ENCODE assay signal across 12 cellular contexts in the genomic region with DNA sequence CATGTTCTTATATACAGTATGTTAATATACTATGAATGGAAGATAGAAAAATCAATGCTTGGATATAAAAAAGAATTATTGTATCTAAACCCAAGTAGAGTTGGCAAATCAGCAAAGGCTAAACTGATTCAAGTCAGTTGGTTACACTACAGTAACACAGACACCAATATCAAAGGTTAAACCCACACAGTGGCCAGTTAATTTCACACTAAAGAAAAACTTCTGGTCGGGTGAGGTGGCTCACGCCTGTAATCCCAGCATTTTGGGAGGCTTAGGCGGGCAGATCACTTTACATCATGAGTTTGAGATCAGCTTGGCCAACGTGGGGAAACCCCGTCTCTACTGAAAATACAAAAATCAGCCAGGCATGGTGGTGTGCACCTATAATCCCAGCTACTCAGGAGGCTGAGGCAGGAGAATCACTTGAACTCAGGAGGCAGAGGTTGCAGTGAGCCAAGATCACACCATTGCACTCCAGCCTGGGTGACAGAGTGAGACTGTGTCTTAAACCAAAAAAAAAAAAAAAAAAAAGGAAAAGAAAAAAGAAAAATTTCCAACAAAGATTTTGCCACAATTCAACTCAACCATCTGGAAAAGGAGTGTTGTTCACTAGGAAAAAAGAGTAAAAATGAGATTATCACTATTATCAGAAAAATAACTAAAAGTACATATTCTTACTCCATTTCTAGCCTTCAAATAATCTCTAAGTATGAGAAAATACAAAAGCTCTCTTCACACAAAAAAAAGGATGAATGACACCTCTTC. TPM values are rescaled to one million over a fixed set of nuclear protein-coding genes. Genes with fewer than 3 reads are reported as not detected.
DNase-seq lines count a peak whose midpoint lies in the region; ATAC-seq, FAIRE-seq and TF ChIP-seq lines count a peak whose summit lies in the region.
"Had no signal": no experiment of that assay in that cellular context is flagged by ENCODE, and none has a peak within 500 bp of the region (broad histone marks: within the 10 kb centered on the region; RNA-seq: fewer than 3 reads in every experiment).

No MANE protein-coding gene starts in this region.

- no peaks in the 10 kb centered on the region; the same call in 1 of the 2 replicates for H3K9me1 ChIP-seq in IMR-90 (ENCODE audit: insufficient read depth, low read length)

- no peak overlapping the region for H3K9ac ChIP-seq in IMR-90 (ENCODE audit: low read depth, low read length)

- H2BK20ac ChIP-seq in IMR-90 (ENCODE audit: low read depth, low read length), result no peak overlapping the region

- H4K8ac ChIP-seq in IMR-90 (ENCODE audit: low read depth in 2 of 2, low read length in 2 of 2), result no peak overlapping the region

- intact Hi-C loops in IMR-90 (cut with micrococcal nuclease), result no loop called here

- no peak overlapping the region for H4K5ac ChIP-seq in IMR-90 (ENCODE audit: low read depth, low read length)

- H2BK120ac ChIP-seq in IMR-90 (ENCODE audit: low read depth, low read length), result no peak overlapping the region

- no peaks in the 10 kb centered on the region for H3K27me3 ChIP-seq in IMR-90 (ENCODE audit: control insufficient read depth, insufficient read depth, low read length)
- H3K27me3 ChIP-seq: transverse colon had no signal

- H3K4me1 Mint-ChIP-seq in activated T-cell treated with anti-CD3 and anti-CD28 coated beads, Interleukin-2, amount 50 U/mL, for 4 hours (ENCODE audit: low read depth), result peaks cover 72% of the 10 kb centered on the region
- H3K4me1 Mint-ChIP-seq in brain, result peaks cover 84% of the 10 kb centered on the region
- H3K4me1 Mint-ChIP-seq in stimulated activated naive B cell treated with anti-CD40 and anti-IgM and Interleukin-4, amounts not matched to agents 10 μg/mL and 1 μg/mL and 100 μg/mL, for 72 hours, result peaks cover 37 to 70% of the 10 kb centered on the region in 2 donors

- no peak for FAIRE-seq in GM19239 (lab: Jason Lieb, UNC)

- H3K27ac Mint-ChIP-seq in brain, result peak overlapping the region in 4 of 5 experiments; percentile 11 to 58 (median 55)
- H3K27ac Mint-ChIP-seq in stimulated activated naive B cell treated with anti-CD40 and anti-IgM and Interleukin-4, amounts not matched to agents 10 μg/mL and 1 μg/mL and 100 μg/mL, for 72 hours, result peak overlapping the region; percentile 91

- H3K36me3 ChIP-seq in IMR-90 (ENCODE audit: control insufficient read depth, insufficient read depth, low read length), result no peaks in the 10 kb centered on the region; the same call in 1 of the 2 replicates
- H3K36me3 ChIP-seq: transverse colon had no signal

- no peak overlapping the region for H3K14ac ChIP-seq in IMR-90 (replicated peaks; ENCODE audit: low read depth, low read length)

- no peak overlapping the region for H2AK9ac ChIP-seq in IMR-90 (replicated peaks; ENCODE audit: low read depth, low read length, poor library complexity)

- H3K4me3 ChIP-seq in IMR-90 (ENCODE audit: insufficient read depth, low read depth, low read length), result no peak overlapping the region
- H3K4me3 ChIP-seq: transverse colon had no signal

- H3K79me1 ChIP-seq in IMR-90 (ENCODE audit: low read depth in 1 of 2, low read length in 2 of 2), result peaks cover 4 to 28% of the 10 kb centered on the region in 2 experiments

- TF ChIP-seq CTCF in IMR-90 (conservative IDR thresholded peaks at IDR 0.05; ENCODE audit: low read depth, low read length) (no peak), brain (conservative IDR thresholded peaks at IDR 0.05) (no peak)

- no peak overlapping the region for H3K27ac ChIP-seq in IMR-90 (ENCODE audit: insufficient read depth, low read length)

- DNase-seq in activated T-cell treated with anti-CD3 and anti-CD28 coated beads, Interleukin-2, amount 50 U/mL, for 4 hours, result no peak
- DNase-seq in activated T-cell treated with anti-CD3 and anti-CD28 coated beads for 4 hours (no peak), IMR-90 (no peak), LoVo (ENCODE audit: low spot score) (no peak), GM03348 (ENCODE audit: low spot score) (no peak), GM19239 (ENCODE audit: insufficient read length, low spot score) (no peak)
- peak; percentile 7 for DNase-seq in stimulated activated naive B cell treated with anti-CD40 and anti-IgM and Interleukin-4, amounts not matched to agents 10 μg/mL and 1 μg/mL and 100 μg/mL, for 72 hours
- DNase-seq: activated effector memory CD4-positive, alpha-beta T cell treated with anti-CD3 and anti-CD28 coated beads, Interleukin-2, amount 50 U/mL, for 16 hours; NCI-H446 treated with DMSO at 0.1 percent for 48 hours; transverse colon had no signal

- H3K4ac ChIP-seq in IMR-90 (ENCODE audit: low read depth, low read length), result no peak overlapping the region

- in situ Hi-C loops in IMR-90 (cut with MboI; ENCODE audit: low sequenced_read_pairs), result loop anchor here (10.0 kb wide), 1 partner anchor 427 kb away; no protein-coding TSS in a partner anchor

- H2AK5ac ChIP-seq in IMR-90 (ENCODE audit: low read depth, low read length), result no peak overlapping the region

- H3K27me3 Mint-ChIP-seq in activated T-cell treated with anti-CD3 and anti-CD28 coated beads, Interleukin-2, amount 50 U/mL, for 4 hours (ENCODE audit: low read depth), result no peaks in the 10 kb centered on the region
- H3K27me3 Mint-ChIP-seq in brain, result no peaks in the 10 kb centered on the region
- H3K27me3 Mint-ChIP-seq in stimulated activated naive B cell treated with anti-CD40 and anti-IgM and Interleukin-4, amounts not matched to agents 10 μg/mL and 1 μg/mL and 100 μg/mL, for 72 hours, result no peaks in the 10 kb centered on the region

- no peak overlapping the region for H4K91ac ChIP-seq in IMR-90 (ENCODE audit: insufficient read depth, low read depth, low read length)

- H3K9me3 ChIP-seq in IMR-90 (ENCODE audit: control insufficient read depth, insufficient read depth, low read length), result no peaks in the 10 kb centered on the region
- H3K9me3 ChIP-seq: transverse colon had no signal

- no peak overlapping the region for H3K18ac ChIP-seq in IMR-90 (ENCODE audit: low read depth, low read length)

- peaks cover 3% of the 10 kb centered on the region for H3K4me1 ChIP-seq in IMR-90 (ENCODE audit: control insufficient read depth, insufficient read depth, low read length)

- TF ChIP-seq POLR2A in IMR-90 (IDR thresholded peaks at IDR 0.05; ENCODE audit: low read depth, low read length), result no peak

- TF ChIP-seq RAD21 in IMR-90 (IDR thresholded peaks at IDR 0.05; ENCODE audit: low read length), result no peak

- peaks cover 80% of the 10 kb centered on the region for H4K20me1 ChIP-seq in IMR-90 (ENCODE audit: insufficient read depth, low read length)

- H2AFZ ChIP-seq in IMR-90 (replicated peaks; ENCODE audit: low read length, poor library complexity), result no peak overlapping the region

- H2BK15ac ChIP-seq in IMR-90 (ENCODE audit: low read depth, low read length), result no peak overlapping the region

- CTCF ChIA-PET in IMR-90 (lab: Yijun Ruan, JAX), result no interaction called here

- POLR2A ChIA-PET in IMR-90 (lab: Charles Lee; ENCODE audit: unreplicated experiment), result no interaction called here

- no peaks in the 10 kb centered on the region for H3K9me3 Mint-ChIP-seq in activated T-cell treated with anti-CD3 and anti-CD28 coated beads, Interleukin-2, amount 50 U/mL, for 4 hours
- H3K9me3 Mint-ChIP-seq in brain, result no peaks in the 10 kb centered on the region
- no peaks in the 10 kb centered on the region for H3K9me3 Mint-ChIP-seq in stimulated activated naive B cell treated with anti-CD40 and anti-IgM and Interleukin-4, amounts not matched to agents 10 μg/mL and 1 μg/mL and 100 μg/mL, for 72 hours

- H3K4me2 ChIP-seq in IMR-90 (ENCODE audit: low read depth, low read length), result no peak overlapping the region; the same call in 1 of the 2 replicates

- peak overlapping the region; percentile 83; the same call in 1 of the 2 replicates for H3K23ac ChIP-seq in IMR-90 (ENCODE audit: low read depth, low read length)

- ATAC-seq in activated T-cell treated with anti-CD3 and anti-CD28 coated beads, Interleukin-2, amount 50 U/mL, for 4 hours, result peak in 1 of 2 donors; percentile 18
- no peak for ATAC-seq in IMR-90 (ENCODE audit: low read depth)
- peak; percentile 35 to 38 for ATAC-seq in stimulated activated naive B cell treated with anti-CD40 and anti-IgM and Interleukin-4, amounts not matched to agents 10 μg/mL and 1 μg/mL and 100 μg/mL, for 72 hours (replicated peaks)
- ATAC-seq: sciatic nerve had no signal

- dilution Hi-C loops in IMR-90 (cut with HindIII; ENCODE audit: low sequenced_read_pairs, unreplicated experiment), result no loop called here

- H3K4me3 Mint-ChIP-seq in activated T-cell treated with anti-CD3 and anti-CD28 coated beads, Interleukin-2, amount 50 U/mL, for 4 hours, result peak overlapping the region; percentile 49
- peak overlapping the region in 4 of 5 experiments; percentile 55 to 65 (median 60) for H3K4me3 Mint-ChIP-seq in brain
- peak overlapping the region; percentile 52 to 69 for H3K4me3 Mint-ChIP-seq in stimulated activated naive B cell treated with anti-CD40 and anti-IgM and Interleukin-4, amounts not matched to agents 10 μg/mL and 1 μg/mL and 100 μg/mL, for 72 hours

- H3K56ac ChIP-seq in IMR-90 (ENCODE audit: extremely low read depth, insufficient read depth, low read length), result no peak overlapping the region

- WGBS in IMR-90 (ENCODE audit: extremely low coverage in 2 of 2, insufficient read length in 1 of 2), 2 experiments, result 90% methylated on average over 2 of the region's 5 CpGs; no CpG with 5 or more reads in 1 of the 2 experiments

- H2BK5ac ChIP-seq in IMR-90 (ENCODE audit: low read depth, low read length, poor library complexity, severe bottlenecking), result no peak overlapping the region

- no TSS peak for BruUV-seq in IMR-90 (replicated peaks; lab: Mats Ljungman, UMichigan)

- peaks cover 3% of the 10 kb centered on the region for H3K36me3 Mint-ChIP-seq in activated T-cell treated with anti-CD3 and anti-CD28 coated beads, Interleukin-2, amount 50 U/mL, for 4 hours (ENCODE audit: insufficient read depth)
- peaks cover 53% of the 10 kb centered on the region for H3K36me3 Mint-ChIP-seq in brain
- H3K36me3 Mint-ChIP-seq in stimulated activated naive B cell treated with anti-CD40 and anti-IgM and Interleukin-4, amounts not matched to agents 10 μg/mL and 1 μg/mL and 100 μg/mL, for 72 hours, result peaks cover 10 to 26% of the 10 kb centered on the region in 2 donors

TF ChIP-seq in IMR-90, 13 proteins besides CTCF, POLR2A, EP300 and RAD21 (continues in another document):
- TF ChIP-seq NFE2L2 (IDR thresholded peaks at IDR 0.05; ENCODE audit: low read depth, low read length), result no peak
- TF ChIP-seq MAZ (IDR thresholded peaks at IDR 0.05; ENCODE audit: borderline replicate concordance, low read depth, low read length), result no peak
- TF ChIP-seq SMC3 (IDR thresholded peaks at IDR 0.05; ENCODE audit: low read depth, low read length), result no peak
- TF ChIP-seq MXI1 (IDR thresholded peaks at IDR 0.05; ENCODE audit: borderline replicate concordance, low read depth, low read length), result no peak

RNA-seq across cellular contexts. Expression of a gene that starts 8.9 kb away (rescaled TPM):
- total RNA-seq in activated T-cell treated with anti-CD3 and anti-CD28 coated beads, Interleukin-2, amount 50 U/mL, for 4 hours, result 10 to 100 TPM; 37.1 to 45.1 (median 40.7) TPM
- 27.1 and 32.2 TPM in 2 replicates for total RNA-seq in IMR-90 (2012; rRNA removed)
- polyA plus RNA-seq in IMR-90 (2012; rRNA removed) (21.0 and 29.6 TPM in 2 replicates), brain (ENCODE audit: insufficient read depth, low read depth, low replicate concordance) (30.1 TPM)
- polyA plus RNA-seq in IMR-90 (2012; cell fraction: cytosol; rRNA removed), result 6.6 and 21.7 TPM in 2 replicates
- 9.6 and 93.3 TPM in 2 replicates for polyA plus RNA-seq in IMR-90 (2012; cell fraction: nucleus; rRNA removed; ENCODE audit: low replicate concordance)
